In the genomic region with DNA sequence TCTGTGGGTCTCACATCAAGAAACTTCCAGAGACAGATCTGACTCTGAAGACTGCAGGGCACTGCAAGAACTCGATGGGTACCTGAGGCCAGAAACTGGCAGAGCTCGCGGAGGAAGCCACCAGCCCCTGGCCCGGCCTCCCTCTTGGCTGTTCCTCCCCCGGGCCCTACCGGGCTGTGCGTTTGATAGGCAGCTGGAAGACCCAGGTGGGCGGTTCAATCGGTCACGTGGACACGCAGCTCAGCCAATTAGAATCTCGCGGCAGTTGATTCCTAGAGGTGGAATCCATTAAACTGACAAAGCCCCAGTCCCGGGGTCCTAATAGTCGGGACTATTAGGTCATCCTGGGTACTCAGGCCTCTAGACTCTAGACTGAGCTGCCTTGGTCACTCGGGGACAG, we compare ENCODE assay signal across 17 cellular contexts.
DNase-seq lines count a peak whose midpoint lies in the region; ATAC-seq and TF ChIP-seq lines count a peak whose summit lies in the region.
"Had no signal": no experiment of that assay in that cellular context is flagged by ENCODE, and none has a peak within 500 bp of the region (broad histone marks: within the 10 kb centered on the region; RNA-seq: fewer than 3 reads in every experiment).

No MANE protein-coding gene starts in this region.

- DNase-seq in NCI-H146 (lab: John Stamatoyannopoulos, UW) (peak; percentile 6), NCI-H146 treated with DMSO at 0.1 percent for 48 hours (lab: John Stamatoyannopoulos, UW; ENCODE audit: unreplicated experiment) (no peak), HuH-7 (ENCODE audit: low spot score) (peak; percentile 89), WTC11 (ENCODE audit: low spot score) (no peak), osteocyte (ENCODE audit: extremely low spot score, unreplicated experiment) (peak; percentile 80), aorta (no peak), cerebellum (ENCODE audit: low spot score) (no peak), NCI-H774 (lab: John Stamatoyannopoulos, UW) (no peak)
- DNase-seq: AML-193; Caco-2; CD4-positive, alpha-beta T cell; GM23248; HCEC 1CT had no signal

- H3K4me1 Mint-ChIP-seq in WTC11 (peaks cover 4% of the 10 kb centered on the region), osteocyte (ENCODE audit: unreplicated experiment) (no peaks in the 10 kb centered on the region)

- H3K36me3 ChIP-seq in aorta (ENCODE audit: control insufficient read depth in 1 of 2, insufficient read depth in 2 of 2, low read length in 1 of 2): no peaks in the 10 kb centered on the region

- no peak overlapping the region for H3K4me3 Mint-ChIP-seq in WTC11
- H3K4me3 Mint-ChIP-seq in osteocyte (ENCODE audit: unreplicated experiment): no peak overlapping the region
- H3K4me3 Mint-ChIP-seq: CD4-positive, alpha-beta T cell had no signal

- H3K9me3 ChIP-seq in aorta (ENCODE audit: control insufficient read depth, low read length): no peaks in the 10 kb centered on the region
- H3K9me3 ChIP-seq: A549, Caco-2 had no signal

- no peak overlapping the region for H3K27ac ChIP-seq in aorta (ENCODE audit: low read depth in 1 of 2, low read length in 2 of 2)
- H3K27ac ChIP-seq: 22Rv1, A549, C4-2B, GM23248, HL-60 had no signal

- CTCF ChIA-PET in WTC11 (lab: Charles Lee): interaction anchor here (1.8 to 2.8 kb wide), 2 partner anchors 59 to 68 kb away, joined by 4 to 8 read pairs; no protein-coding TSS in a partner anchor

- no peak overlapping the region for H3K4me3 ChIP-seq in aorta (ENCODE audit: low read length in 2 of 2)
- H3K4me3 ChIP-seq: A549 had no signal

- no peaks in the 10 kb centered on the region for H3K4me1 ChIP-seq in aorta (ENCODE audit: control insufficient read depth in 1 of 2, insufficient read depth in 2 of 2, low read length in 2 of 2)
- H3K4me1 ChIP-seq: A549, Caco-2 had no signal

- no peaks in the 10 kb centered on the region for H3K27me3 ChIP-seq in aorta (ENCODE audit: control insufficient read depth in 1 of 2, insufficient read depth in 2 of 2, low read length in 1 of 2)

- H3K27ac Mint-ChIP-seq in WTC11: no peak overlapping the region
- H3K27ac Mint-ChIP-seq in osteocyte (ENCODE audit: unreplicated experiment): no peak overlapping the region
- H3K27ac Mint-ChIP-seq: CD4-positive, alpha-beta T cell had no signal

- WGBS in aorta, 2 donors: 89 to 90% methylated on average over 16 of the region's 16 CpGs

- TF ChIP-seq CTCF in WTC11 (IDR thresholded peaks at IDR 0.05): no peak
- TF ChIP-seq CTCF in osteocyte (IDR thresholded peaks at IDR 0.05): no peak

- H3K36me3 Mint-ChIP-seq in WTC11 (no peaks in the 10 kb centered on the region), osteocyte (ENCODE audit: unreplicated experiment) (no peaks in the 10 kb centered on the region)

- no peaks in the 10 kb centered on the region for H3K9me3 Mint-ChIP-seq in WTC11
- no peaks in the 10 kb centered on the region for H3K9me3 Mint-ChIP-seq in osteocyte (ENCODE audit: unreplicated experiment)
- H3K9me3 Mint-ChIP-seq: CD4-positive, alpha-beta T cell had no signal

- intact Hi-C loops in aorta (cut with DNase I): no loop called here

- H3K27me3 Mint-ChIP-seq in WTC11 (ENCODE audit: low read depth): no peaks in the 10 kb centered on the region
- no peaks in the 10 kb centered on the region for H3K27me3 Mint-ChIP-seq in osteocyte (ENCODE audit: unreplicated experiment)

- ATAC-seq in WTC11 (peak; percentile 30), aorta (ENCODE audit: low FRiP score) (no peak)
- ATAC-seq: A549 had no signal

- POLR2A ChIA-PET in WTC11 (lab: Charles Lee): no interaction called here

TF ChIP-seq in WTC11, 78 proteins besides CTCF, POLR2A, EP300 and RAD21:
- TF ChIP-seq, protein P1, sequence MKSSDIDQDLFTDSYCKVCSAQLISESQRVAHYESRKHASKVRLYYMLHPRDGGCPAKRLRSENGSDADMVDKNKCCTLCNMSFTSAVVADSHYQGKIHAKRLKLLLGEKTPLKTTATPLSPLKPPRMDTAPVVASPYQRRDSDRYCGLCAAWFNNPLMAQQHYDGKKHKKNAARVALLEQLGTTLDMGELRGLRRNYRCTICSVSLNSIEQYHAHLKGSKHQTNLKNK (CRISPR knock-in tag; IDR thresholded peaks at IDR 0.05): no peak
- TF ChIP-seq, protein P2, sequence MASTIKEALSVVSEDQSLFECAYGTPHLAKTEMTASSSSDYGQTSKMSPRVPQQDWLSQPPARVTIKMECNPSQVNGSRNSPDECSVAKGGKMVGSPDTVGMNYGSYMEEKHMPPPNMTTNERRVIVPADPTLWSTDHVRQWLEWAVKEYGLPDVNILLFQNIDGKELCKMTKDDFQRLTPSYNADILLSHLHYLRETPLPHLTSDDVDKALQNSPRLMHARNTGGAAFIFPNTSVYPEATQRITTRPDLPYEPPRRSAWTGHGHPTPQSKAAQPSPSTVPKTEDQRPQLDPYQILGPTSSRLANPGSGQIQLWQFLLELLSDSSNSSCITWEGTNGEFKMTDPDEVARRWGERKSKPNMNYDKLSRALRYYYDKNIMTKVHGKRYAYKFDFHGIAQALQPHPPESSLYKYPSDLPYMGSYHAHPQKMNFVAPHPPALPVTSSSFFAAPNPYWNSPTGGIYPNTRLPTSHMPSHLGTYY (CRISPR knock-in tag; IDR thresholded peaks at IDR 0.05): no peak
- TF ChIP-seq ZNF396 (CRISPR knock-in tag; IDR thresholded peaks at IDR 0.05; ENCODE audit: borderline replicate concordance) (no peak), GABPB1 (CRISPR knock-in tag; IDR thresholded peaks at IDR 0.05) (no peak), TEAD4 (CRISPR knock-in tag; IDR thresholded peaks at IDR 0.05) (no peak), SP1 (CRISPR knock-in tag; conservative IDR thresholded peaks at IDR 0.05) (no peak), ZNF138 (CRISPR knock-in tag; conservative IDR thresholded peaks at IDR 0.05) (no peak), NR2C2 (CRISPR knock-in tag; IDR thresholded peaks at IDR 0.05) (no peak), IRF2 (CRISPR knock-in tag; IDR thresholded peaks at IDR 0.05; ENCODE audit: borderline replicate concordance, low read depth) (no peak), NFYB (CRISPR knock-in tag; conservative IDR thresholded peaks at IDR 0.05; ENCODE audit: low read depth) (no peak)
- TF ChIP-seq, protein P3, sequence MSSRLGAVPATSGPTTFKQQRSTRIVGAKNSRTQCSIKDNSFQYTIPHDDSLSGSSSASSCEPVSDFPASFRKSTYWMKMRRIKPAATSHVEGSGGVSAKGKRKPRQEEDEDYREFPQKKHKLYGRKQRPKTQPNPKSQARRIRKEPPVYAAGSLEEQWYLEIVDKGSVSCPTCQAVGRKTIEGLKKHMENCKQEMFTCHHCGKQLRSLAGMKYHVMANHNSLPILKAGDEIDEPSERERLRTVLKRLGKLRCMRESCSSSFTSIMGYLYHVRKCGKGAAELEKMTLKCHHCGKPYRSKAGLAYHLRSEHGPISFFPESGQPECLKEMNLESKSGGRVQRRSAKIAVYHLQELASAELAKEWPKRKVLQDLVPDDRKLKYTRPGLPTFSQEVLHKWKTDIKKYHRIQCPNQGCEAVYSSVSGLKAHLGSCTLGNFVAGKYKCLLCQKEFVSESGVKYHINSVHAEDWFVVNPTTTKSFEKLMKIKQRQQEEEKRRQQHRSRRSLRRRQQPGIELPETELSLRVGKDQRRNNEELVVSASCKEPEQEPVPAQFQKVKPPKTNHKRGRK (CRISPR knock-in tag; IDR thresholded peaks at IDR 0.05; ENCODE audit: borderline replicate concordance): no peak
- TF ChIP-seq, protein P4, sequence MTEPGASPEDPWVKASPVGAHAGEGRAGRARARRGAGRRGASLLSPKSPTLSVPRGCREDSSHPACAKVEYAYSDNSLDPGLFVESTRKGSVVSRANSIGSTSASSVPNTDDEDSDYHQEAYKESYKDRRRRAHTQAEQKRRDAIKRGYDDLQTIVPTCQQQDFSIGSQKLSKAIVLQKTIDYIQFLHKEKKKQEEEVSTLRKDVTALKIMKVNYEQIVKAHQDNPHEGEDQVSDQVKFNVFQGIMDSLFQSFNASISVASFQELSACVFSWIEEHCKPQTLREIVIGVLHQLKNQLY (CRISPR knock-in tag; IDR thresholded peaks at IDR 0.05): no peak

Comparison
In these comparisons a context has a peak if more than half of its experiments do, and no peak if none do; other contexts are left out.
1. DNase-seq: peak in NCI-H146 (single experiment), HuH-7 (single experiment) and osteocyte (single experiment); none in NCI-H146 treated with DMSO at 0.1 percent for 48 hours (single experiment), WTC11 (single experiment), aorta (0 of 2), cerebellum (single experiment) and NCI-H774 (single experiment).